Comparison of ENCODE assay signal across 1 cellular context in genomic region chr22:44326549-44326881, GRCh38.
TF ChIP-seq lines count a peak whose summit lies in the region.

No MANE protein-coding gene starts in this region.

TF ChIP-seq in HepG2, 621 proteins besides CTCF, POLR2A, EP300 and RAD21 (continued from another document):
- TF ChIP-seq ZBTB4 (CRISPR knock-in tag; IDR thresholded peaks at IDR 0.05; ENCODE audit: borderline replicate concordance) (no peak), ZFP36L2 (CRISPR knock-in tag; IDR thresholded peaks at IDR 0.05) (no peak), PAX8 (CRISPR knock-in tag; IDR thresholded peaks at IDR 0.05; ENCODE audit: borderline replicate concordance) (no peak), EZH2 (conservative IDR thresholded peaks at IDR 0.05; ENCODE audit: low read depth, low read length) (0 out of 2 replicates have a peak, but pooled peaks have one; percentile 11)
